In the genomic region with DNA sequence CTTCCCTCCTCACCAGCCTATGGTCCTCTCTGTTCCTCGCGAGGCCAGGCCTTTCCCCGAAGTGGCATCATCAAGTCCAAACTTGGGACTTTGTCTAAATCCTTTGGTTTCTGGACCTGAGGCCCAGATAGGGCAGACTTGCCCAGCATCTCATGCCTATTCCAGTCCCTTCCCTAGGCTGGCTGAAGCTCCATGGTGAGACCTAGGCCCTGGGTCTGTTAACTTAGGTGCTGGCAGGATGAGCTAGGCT, we compare ENCODE assay signal across 12 cellular contexts. TPM values are rescaled to one million over a fixed set of nuclear protein-coding genes. Genes with fewer than 3 reads are reported as not detected.
DNase-seq lines count a peak whose midpoint lies in the region; ATAC-seq, FAIRE-seq and TF ChIP-seq lines count a peak whose summit lies in the region.
"Had no signal": no experiment of that assay in that cellular context is flagged by ENCODE, and none has a peak within 500 bp of the region (broad histone marks: within the 10 kb centered on the region; RNA-seq: fewer than 3 reads in every experiment).

No MANE protein-coding gene starts in this region.

- TF ChIP-seq RAD21 in SK-N-SH (IDR thresholded peaks at IDR 0.05; ENCODE audit: low read length): no peak

- H3K27ac ChIP-seq in SK-N-SH (ENCODE audit: low read depth in 2 of 2, low read length in 1 of 2) (peak overlapping the region; percentile 20 to 92; a peak in 2 of 4 replicates), kidney (ENCODE audit: low read depth in 2 of 2, low read length in 2 of 2) (peak overlapping the region; percentile 98)

- H3K36me3 Mint-ChIP-seq in activated T-helper 17 cell treated with anti-CD3 and anti-CD28 coated beads, Interleukin-2, amount 50 U/mL, for 72 hours (ENCODE audit: low read depth): peaks cover 87% of the 10 kb centered on the region
- peaks cover 42 to 62% of the 10 kb centered on the region in 2 donors for H3K36me3 Mint-ChIP-seq in stimulated activated naive B cell treated with anti-CD40 and anti-IgM and Interleukin-4, amounts not matched to agents 10 μg/mL and 1 μg/mL and 100 μg/mL, for 72 hours

- H3K9me3 ChIP-seq in SK-N-SH (no peaks in the 10 kb centered on the region), kidney (ENCODE audit: control insufficient read depth in 1 of 2, low read length in 2 of 2) (no peaks in the 10 kb centered on the region)

- H4K20me1 ChIP-seq in SK-N-SH (ENCODE audit: insufficient read depth): no peaks in the 10 kb centered on the region

- H3K36me3 ChIP-seq in SK-N-SH (replicated peaks in 1 of 2; ENCODE audit: control insufficient read depth in 1 of 2, insufficient read depth in 2 of 2, low read length in 1 of 2) (peaks cover 19 to 31% of the 10 kb centered on the region in 2 experiments), kidney (ENCODE audit: control insufficient read depth in 1 of 2, insufficient read depth in 2 of 2, low read length in 2 of 2) (peaks cover 14 to 15% of the 10 kb centered on the region in 2 donors)

- intact Hi-C loops in kidney (cut with DNase I): no loop called here

- ATAC-seq in SK-N-SH treated with all-trans-retinoic acid at 6 μM for 48 hours: no peak
- ATAC-seq in activated T-helper 17 cell treated with anti-CD3 and anti-CD28 coated beads, Interleukin-2, amount 50 U/mL, for 72 hours (replicated peaks): no peak
- no peak for ATAC-seq in stimulated activated naive B cell treated with anti-CD40 and anti-IgM and Interleukin-4, amounts not matched to agents 10 μg/mL and 1 μg/mL and 100 μg/mL, for 72 hours (replicated peaks)
- ATAC-seq in HG03025 (IDR thresholded peaks at IDR 0.05; ENCODE audit: low FRiP score, unreplicated experiment): no peak

- CTCF ChIA-PET in SK-N-SH (lab: Yijun Ruan, JAX): interaction anchor here (2.5 kb wide), 1 partner anchor 25 kb away, joined by 10 read pairs; no protein-coding TSS in a partner anchor
- CTCF ChIA-PET in HEK293T (lab: Yijun Ruan, JAX): no interaction called here

- no peaks in the 10 kb centered on the region for H3K9me2 ChIP-seq in SK-N-SH

- H3K9me3 Mint-ChIP-seq in activated T-helper 17 cell treated with anti-CD3 and anti-CD28 coated beads, Interleukin-2, amount 50 U/mL, for 72 hours: no peaks in the 10 kb centered on the region
- H3K9me3 Mint-ChIP-seq in stimulated activated naive B cell treated with anti-CD40 and anti-IgM and Interleukin-4, amounts not matched to agents 10 μg/mL and 1 μg/mL and 100 μg/mL, for 72 hours: no peaks in the 10 kb centered on the region

- 100% methylated on average over 3 of the region's 3 CpGs for WGBS in SK-N-SH (ENCODE audit: low lambda C conversion rate)

- peak overlapping the region; percentile 78 for H3K4me3 Mint-ChIP-seq in activated T-helper 17 cell treated with anti-CD3 and anti-CD28 coated beads, Interleukin-2, amount 50 U/mL, for 72 hours
- H3K4me3 Mint-ChIP-seq in stimulated activated naive B cell treated with anti-CD40 and anti-IgM and Interleukin-4, amounts not matched to agents 10 μg/mL and 1 μg/mL and 100 μg/mL, for 72 hours: peak overlapping the region; percentile 83 to 89

- H3K27me3 ChIP-seq in SK-N-SH (ENCODE audit: insufficient read depth): no peaks in the 10 kb centered on the region

- DNase-seq in SK-N-SH (no peak), kidney (no peak), middle frontal gyrus (ENCODE audit: extremely low spot score, low spot score) (no peak), HEK293T (ENCODE audit: extremely low spot score) (no peak)
- DNase-seq in stimulated activated naive B cell treated with anti-CD40 and anti-IgM and Interleukin-4, amounts not matched to agents 10 μg/mL and 1 μg/mL and 100 μg/mL, for 72 hours: no peak
- DNase-seq: 8988T, amygdala, NCI-H1417 treated with DMSO at 0.1 percent for 48 hours had no signal

- no peak for TF ChIP-seq EP300 in SK-N-SH (IDR thresholded peaks at IDR 0.05; ENCODE audit: borderline replicate concordance in 1 of 2, low read depth in 1 of 2, low read length in 1 of 2)

- no peak overlapping the region for H2AFZ ChIP-seq in SK-N-SH (ENCODE audit: low read depth)

- H3K9ac ChIP-seq in SK-N-SH: no peak overlapping the region
- no peak overlapping the region for H3K9ac ChIP-seq in kidney (ENCODE audit: low read length in 2 of 2)

- H3K27ac Mint-ChIP-seq in activated T-helper 17 cell treated with anti-CD3 and anti-CD28 coated beads, Interleukin-2, amount 50 U/mL, for 72 hours: peak overlapping the region; percentile 87
- H3K27ac Mint-ChIP-seq in stimulated activated naive B cell treated with anti-CD40 and anti-IgM and Interleukin-4, amounts not matched to agents 10 μg/mL and 1 μg/mL and 100 μg/mL, for 72 hours: peak overlapping the region; percentile 97

- no peaks in the 10 kb centered on the region for H3K27me3 Mint-ChIP-seq in activated T-helper 17 cell treated with anti-CD3 and anti-CD28 coated beads, Interleukin-2, amount 50 U/mL, for 72 hours
- H3K27me3 Mint-ChIP-seq in stimulated activated naive B cell treated with anti-CD40 and anti-IgM and Interleukin-4, amounts not matched to agents 10 μg/mL and 1 μg/mL and 100 μg/mL, for 72 hours: no peaks in the 10 kb centered on the region

- H3F3A ChIP-seq in SK-N-SH (replicated peaks; ENCODE audit: insufficient read depth): peaks cover 49% of the 10 kb centered on the region

- no peak overlapping the region for H3K4me2 ChIP-seq in SK-N-SH

- TF ChIP-seq CTCF in SK-N-SH (IDR thresholded peaks at IDR 0.05): no peak
- no peak for TF ChIP-seq CTCF in kidney (IDR thresholded peaks at IDR 0.05; ENCODE audit: borderline replicate concordance, extremely low read depth, insufficient read depth)

- POLR2A ChIA-PET in SK-N-SH (lab: Yijun Ruan, JAX): interaction anchor here (4.1 kb wide), 1 partner anchor 12 kb away, joined by 25 read pairs; a partner anchor contains a TSS
- POLR2A ChIA-PET in HEK293T (lab: Yijun Ruan, JAX): interaction anchor here (1.2 to 3.2 kb wide), 4 partner anchors 12 to 61 kb away, joined by 3 to 37 read pairs (median 13); a partner anchor contains a TSS

- H3K79me2 ChIP-seq in SK-N-SH (ENCODE audit: insufficient read depth): no peaks in the 10 kb centered on the region

- H3K4me1 ChIP-seq in SK-N-SH (ENCODE audit: control insufficient read depth in 1 of 2, insufficient read depth in 2 of 2, low read depth in 1 of 2, low read length in 1 of 2) (peaks cover 11 to 26% of the 10 kb centered on the region in 2 experiments), kidney (ENCODE audit: control insufficient read depth in 1 of 2, insufficient read depth in 1 of 2, low read depth in 1 of 2, low read length in 2 of 2) (peaks cover 28 to 30% of the 10 kb centered on the region in 2 donors)

- H3K4me1 Mint-ChIP-seq in activated T-helper 17 cell treated with anti-CD3 and anti-CD28 coated beads, Interleukin-2, amount 50 U/mL, for 72 hours: peaks cover 27% of the 10 kb centered on the region
- peaks cover 38 to 66% of the 10 kb centered on the region in 2 donors for H3K4me1 Mint-ChIP-seq in stimulated activated naive B cell treated with anti-CD40 and anti-IgM and Interleukin-4, amounts not matched to agents 10 μg/mL and 1 μg/mL and 100 μg/mL, for 72 hours

- no peak for FAIRE-seq in kidney (lab: Jason Lieb, UNC)

- H3K4me3 ChIP-seq in SK-N-SH (ENCODE audit: low read depth in 2 of 2, low read length in 1 of 2) (no peak overlapping the region), kidney (ENCODE audit: low read length in 2 of 2) (no peak overlapping the region)

TF ChIP-seq in HEK293T, 16 proteins besides CTCF, POLR2A, EP300 and RAD21 (continues in another document):
- TF ChIP-seq NFRKB (IDR thresholded peaks at IDR 0.05) (no peak), BHLHE40 (IDR thresholded peaks at IDR 0.05; ENCODE audit: borderline replicate concordance) (no peak), LEF1 (IDR thresholded peaks at IDR 0.05; ENCODE audit: borderline replicate concordance) (no peak)

RNA-seq across cellular contexts. Expression of a gene that starts 11.5 kb away (rescaled TPM):
- polyA plus RNA-seq in SK-N-SH (2012; rRNA removed) (28.1 and 49.5 TPM in 2 replicates), kidney (ENCODE audit: insufficient read depth, low read depth, low replicate concordance) (34.8 TPM)
- polyA plus RNA-seq in SK-N-SH (2012; cell fraction: cytosol; rRNA removed): 26.3 and 37.8 TPM in 2 replicates
- 129 and 139 TPM in 2 replicates for polyA plus RNA-seq in SK-N-SH (2012; cell fraction: nucleus; rRNA removed)
- total RNA-seq in activated T-helper 17 cell treated with anti-CD3 and anti-CD28 coated beads, Interleukin-2, amount 50 U/mL, for 72 hours: 100 to 1,000 TPM in 1 of 2 donors, 10 to 100 TPM in 1; 82.5 to 150 TPM
- 81.6 TPM for total RNA-seq in kidney

RNA-seq across cellular contexts. Expression of a gene that starts 13.4 kb away (rescaled TPM):
- polyA plus RNA-seq in SK-N-SH (2012; rRNA removed) (15.1 and 18.7 TPM in 2 replicates), kidney (ENCODE audit: insufficient read depth, low read depth, low replicate concordance) (46.4 TPM)
- 6.6 and 12.1 TPM in 2 replicates for polyA plus RNA-seq in SK-N-SH (2012; cell fraction: cytosol; rRNA removed)
- 31.5 and 61.6 TPM in 2 replicates for polyA plus RNA-seq in SK-N-SH (2012; cell fraction: nucleus; rRNA removed)
- 100 to 1,000 TPM; 135 to 144 TPM for total RNA-seq in activated T-helper 17 cell treated with anti-CD3 and anti-CD28 coated beads, Interleukin-2, amount 50 U/mL, for 72 hours
- 71.0 TPM for total RNA-seq in kidney

RNA-seq across cellular contexts. Expression of a gene that starts 35.7 kb away (rescaled TPM):
- polyA plus RNA-seq in SK-N-SH (2012; rRNA removed) (23.8 and 33.7 TPM in 2 replicates), kidney (ENCODE audit: insufficient read depth, low read depth, low replicate concordance) (13.6 TPM)
- 7.5 and 14.8 TPM in 2 replicates for polyA plus RNA-seq in SK-N-SH (2012; cell fraction: cytosol; rRNA removed)
- 88.7 and 115 TPM in 2 replicates for polyA plus RNA-seq in SK-N-SH (2012; cell fraction: nucleus; rRNA removed)
- total RNA-seq in activated T-helper 17 cell treated with anti-CD3 and anti-CD28 coated beads, Interleukin-2, amount 50 U/mL, for 72 hours: 10 to 100 TPM; 20.8 to 39.1 TPM
- 44.4 TPM for total RNA-seq in kidney

RNA-seq across cellular contexts. Expression of a gene that starts 37.2 kb away (rescaled TPM):
- polyA plus RNA-seq in SK-N-SH (2012; rRNA removed) (28.9 and 31.1 TPM in 2 replicates), kidney (ENCODE audit: insufficient read depth, low read depth, low replicate concordance) (55.7 TPM)
- 10.6 and 16.9 TPM in 2 replicates for polyA plus RNA-seq in SK-N-SH (2012; cell fraction: cytosol; rRNA removed)
- 63.4 and 87.5 TPM in 2 replicates for polyA plus RNA-seq in SK-N-SH (2012; cell fraction: nucleus; rRNA removed)
- total RNA-seq in activated T-helper 17 cell treated with anti-CD3 and anti-CD28 coated beads, Interleukin-2, amount 50 U/mL, for 72 hours: 10 to 100 TPM; 64.9 to 83.2 TPM
- total RNA-seq in kidney: 89.1 TPM

RNA-seq across cellular contexts. Expression of a gene that starts 55.7 kb away (rescaled TPM):
- polyA plus RNA-seq in SK-N-SH (2012; rRNA removed) (0.34 and 0.58 TPM in 2 replicates), kidney (ENCODE audit: insufficient read depth, low read depth, low replicate concordance) (not detected)
- 0.09 and 0.26 TPM in 2 replicates for polyA plus RNA-seq in SK-N-SH (2012; cell fraction: cytosol; rRNA removed)
- 1.4 and 3.2 TPM in 2 replicates for polyA plus RNA-seq in SK-N-SH (2012; cell fraction: nucleus; rRNA removed)
- total RNA-seq in activated T-helper 17 cell treated with anti-CD3 and anti-CD28 coated beads, Interleukin-2, amount 50 U/mL, for 72 hours: under 1 TPM; 0.52 to 0.79 TPM
- 0.25 TPM for total RNA-seq in kidney
- total RNA-seq: SK-MEL-5 had no signal
